Comparison of ENCODE assay signal across 14 cellular contexts in genomic region chr2:68799138-68799537, GRCh38.
DNase-seq lines count a peak whose midpoint lies in the region; ATAC-seq and TF ChIP-seq lines count a peak whose summit lies in the region.
"Had no signal": no experiment of that assay in that cellular context is flagged by ENCODE, and none has a peak within 500 bp of the region (broad histone marks: within the 10 kb centered on the region; RNA-seq: fewer than 3 reads in every experiment).

No MANE protein-coding gene starts in this region.

- peaks cover 38% of the 10 kb centered on the region for H3K79me2 ChIP-seq in mammary epithelial cell (ENCODE audit: insufficient read depth, low read length)

- H2AFZ ChIP-seq in mammary epithelial cell (ENCODE audit: low read depth, low read length): peak overlapping the region; percentile 53

- peaks cover 54% of the 10 kb centered on the region for H3K36me3 Mint-ChIP-seq in activated CD4-positive, alpha-beta memory T cell treated with anti-CD3 and anti-CD28 coated beads for 36 hours
- peaks cover 74% of the 10 kb centered on the region for H3K36me3 Mint-ChIP-seq in activated CD4-positive, alpha-beta memory T cell treated with anti-CD3 and anti-CD28 coated beads, Interleukin-2, amount 10 ng/mL, durations not matched to agents 7 days and 5 days (ENCODE audit: low read depth)
- H3K36me3 Mint-ChIP-seq in Calu3 (ENCODE audit: insufficient read depth, unreplicated experiment): no peaks in the 10 kb centered on the region

- no peaks in the 10 kb centered on the region for H3K9me3 ChIP-seq in mammary epithelial cell (replicated peaks; ENCODE audit: insufficient read depth, low read length)
- H3K9me3 ChIP-seq: esophagus muscularis mucosa, psoas muscle had no signal

- no peaks in the 10 kb centered on the region for H3K9me3 Mint-ChIP-seq in activated CD4-positive, alpha-beta memory T cell treated with anti-CD3 and anti-CD28 coated beads for 36 hours
- H3K9me3 Mint-ChIP-seq in activated CD4-positive, alpha-beta memory T cell treated with anti-CD3 and anti-CD28 coated beads, Interleukin-2, amount 10 ng/mL, durations not matched to agents 7 days and 5 days: no peaks in the 10 kb centered on the region
- H3K9me3 Mint-ChIP-seq in Calu3 (ENCODE audit: low read depth, unreplicated experiment): no peaks in the 10 kb centered on the region
- H3K9me3 Mint-ChIP-seq: activated T-helper 2 cell treated with anti-CD3 and anti-CD28 coated beads, Interferon-gamma antibody, Interleukin-2, Interleukin-4, amounts not matched to agents 10 μg/mL and 5 μg/mL and 100 μg/mL, durations not matched to agents 14 hours and 24 hours and 36 hours had no signal

- peak overlapping the region; percentile 16 for H3K27ac Mint-ChIP-seq in activated CD4-positive, alpha-beta memory T cell treated with anti-CD3 and anti-CD28 coated beads for 36 hours
- H3K27ac Mint-ChIP-seq in activated CD4-positive, alpha-beta memory T cell treated with anti-CD3 and anti-CD28 coated beads, Interleukin-2, amount 10 ng/mL, durations not matched to agents 7 days and 5 days: no peak overlapping the region
- H3K27ac Mint-ChIP-seq in Calu3 (ENCODE audit: unreplicated experiment): no peak overlapping the region
- H3K27ac Mint-ChIP-seq: activated T-helper 2 cell treated with anti-CD3 and anti-CD28 coated beads, Interferon-gamma antibody, Interleukin-2, Interleukin-4, amounts not matched to agents 10 μg/mL and 5 μg/mL and 100 μg/mL, durations not matched to agents 14 hours and 24 hours and 36 hours; stimulated activated memory B cell treated with anti-CD40 and anti-IgM and Interleukin-4, amounts not matched to agents 10 μg/mL and 1 μg/mL and 100 μg/mL, for 72 hours had no signal

- peaks cover 53% of the 10 kb centered on the region for H3K4me1 ChIP-seq in mammary epithelial cell (ENCODE audit: insufficient read depth, low read length)
- H3K4me1 ChIP-seq: psoas muscle had no signal

- no peaks in the 10 kb centered on the region for H3K27me3 ChIP-seq in mammary epithelial cell (ENCODE audit: insufficient read depth, low read length)
- H3K27me3 ChIP-seq: esophagus muscularis mucosa had no signal

- H3K4me2 ChIP-seq in mammary epithelial cell (ENCODE audit: insufficient read depth, low read depth, low read length): peak overlapping the region; percentile 77

- H3K4me3 ChIP-seq in mammary epithelial cell (replicated peaks in 1 of 3; ENCODE audit: insufficient read depth in 1 of 3, low read depth in 2 of 3, low read length in 3 of 3): peak overlapping the region in 2 of 3 experiments; percentile 69 to 70
- H3K4me3 ChIP-seq: esophagus muscularis mucosa, psoas muscle had no signal

- no peak for TF ChIP-seq CTCF in mammary epithelial cell (conservative IDR thresholded peaks at IDR 0.05 in 1 of 2, IDR thresholded peaks at IDR 0.05 in 1 of 2; ENCODE audit: extremely low read depth in 1 of 2, insufficient read depth in 1 of 2, low read depth in 1 of 2, low read length in 2 of 2)
- TF ChIP-seq CTCF in Calu3 (IDR thresholded peaks at IDR 0.05; ENCODE audit: unreplicated experiment): no peak

- BruUV-seq in mammary epithelial cell (replicated peaks; lab: Mats Ljungman, UMichigan) (no TSS peak), Calu3 (replicated peaks; lab: Mats Ljungman, UMichigan) (no TSS peak)

- CTCF ChIA-PET in activated CD4-positive, alpha-beta memory T cell treated with anti-CD3 and anti-CD28 coated beads for 36 hours (lab: Charles Lee): no interaction called here
- CTCF ChIA-PET in activated CD4-positive, alpha-beta memory T cell treated with anti-CD3 and anti-CD28 coated beads, Interleukin-2, amount 10 ng/mL, durations not matched to agents 7 days and 5 days (lab: Charles Lee): interaction anchor here (1.4 to 1.5 kb wide), 2 partner anchors 47 to 126 kb away, joined by 3 to 6 read pairs; no protein-coding TSS in a partner anchor
- CTCF ChIA-PET in mammary epithelial cell (lab: Charles Lee; ENCODE audit: low non-redundant PET) (no interaction called here), Calu3 (lab: Charles Lee) (no interaction called here)

- H3K4me3 Mint-ChIP-seq in activated CD4-positive, alpha-beta memory T cell treated with anti-CD3 and anti-CD28 coated beads for 36 hours: no peak overlapping the region
- no peak overlapping the region for H3K4me3 Mint-ChIP-seq in activated CD4-positive, alpha-beta memory T cell treated with anti-CD3 and anti-CD28 coated beads, Interleukin-2, amount 10 ng/mL, durations not matched to agents 7 days and 5 days
- no peak overlapping the region for H3K4me3 Mint-ChIP-seq in Calu3 (ENCODE audit: low read depth, unreplicated experiment)
- H3K4me3 Mint-ChIP-seq: stimulated activated memory B cell treated with anti-CD40 and anti-IgM and Interleukin-4, amounts not matched to agents 10 μg/mL and 1 μg/mL and 100 μg/mL, for 72 hours had no signal

- no peak for DNase-seq in activated CD4-positive, alpha-beta memory T cell treated with anti-CD3 and anti-CD28 coated beads for 36 hours
- DNase-seq in activated CD4-positive, alpha-beta memory T cell treated with anti-CD3 and anti-CD28 coated beads, Interleukin-2, amount 10 ng/mL, durations not matched to agents 7 days and 5 days: no peak
- DNase-seq in NCI-H2196 treated with DMSO at 0.1 percent for 48 hours (lab: John Stamatoyannopoulos, UW; ENCODE audit: unreplicated experiment): peak; percentile 23
- DNase-seq in mammary epithelial cell: peak; percentile 35
- peak; percentile 15 for DNase-seq in retina
- DNase-seq in ecto neural progenitor cell (ENCODE audit: low spot score): no peak
- no peak for DNase-seq in Calu3
- DNase-seq: psoas muscle; Right ventricle myocardium superior; stimulated activated CD4-positive, alpha-beta T cell treated with anti-CD3 and anti-CD28 coated beads, Interleukin-2, amount 100 ng/mL, for 24 hours had no signal

- H3K4me1 Mint-ChIP-seq in activated CD4-positive, alpha-beta memory T cell treated with anti-CD3 and anti-CD28 coated beads for 36 hours (ENCODE audit: low read depth): peaks cover 59% of the 10 kb centered on the region
- peaks cover 49% of the 10 kb centered on the region for H3K4me1 Mint-ChIP-seq in activated CD4-positive, alpha-beta memory T cell treated with anti-CD3 and anti-CD28 coated beads, Interleukin-2, amount 10 ng/mL, durations not matched to agents 7 days and 5 days
- H3K4me1 Mint-ChIP-seq in Calu3 (ENCODE audit: low read depth, unreplicated experiment): no peaks in the 10 kb centered on the region

- ATAC-seq in HG02759 (IDR thresholded peaks at IDR 0.05; ENCODE audit: unreplicated experiment): no peak
- ATAC-seq: psoas muscle; stimulated activated memory B cell treated with anti-CD40 and anti-IgM and Interleukin-4, amounts not matched to agents 10 μg/mL and 1 μg/mL and 100 μg/mL, for 72 hours had no signal

- dilution Hi-C loops in mammary epithelial cell (cut with HindIII; ENCODE audit: low sequenced_read_pairs): no loop called here

- 0% methylated on average over 3 of the region's 3 CpGs for WGBS in mammary epithelial cell (ENCODE audit: low coverage, missing lambda C conversion rate)

- H3K9ac ChIP-seq in mammary epithelial cell (ENCODE audit: insufficient read depth, low read length): peak overlapping the region; percentile 87

- no peaks in the 10 kb centered on the region for H4K20me1 ChIP-seq in mammary epithelial cell (ENCODE audit: insufficient read depth, low read length)

- no peaks in the 10 kb centered on the region for H3K27me3 Mint-ChIP-seq in activated CD4-positive, alpha-beta memory T cell treated with anti-CD3 and anti-CD28 coated beads for 36 hours
- H3K27me3 Mint-ChIP-seq in activated CD4-positive, alpha-beta memory T cell treated with anti-CD3 and anti-CD28 coated beads, Interleukin-2, amount 10 ng/mL, durations not matched to agents 7 days and 5 days: no peaks in the 10 kb centered on the region
- peaks cover 43% of the 10 kb centered on the region for H3K27me3 Mint-ChIP-seq in Calu3 (ENCODE audit: unreplicated experiment)
- H3K27me3 Mint-ChIP-seq: stimulated activated memory B cell treated with anti-CD40 and anti-IgM and Interleukin-4, amounts not matched to agents 10 μg/mL and 1 μg/mL and 100 μg/mL, for 72 hours had no signal

- POLR2A ChIA-PET in activated CD4-positive, alpha-beta memory T cell treated with anti-CD3 and anti-CD28 coated beads for 36 hours (lab: Charles Lee): no interaction called here
- POLR2A ChIA-PET in activated CD4-positive, alpha-beta memory T cell treated with anti-CD3 and anti-CD28 coated beads, Interleukin-2, amount 10 ng/mL, durations not matched to agents 7 days and 5 days (lab: Charles Lee): no interaction called here

- in situ Hi-C loops in mammary epithelial cell (cut with MboI; ENCODE audit: low sequenced_read_pairs in 2 of 2): no loop called here

- H3K36me3 ChIP-seq in mammary epithelial cell (ENCODE audit: insufficient read depth, low read length): no peaks in the 10 kb centered on the region

- peak overlapping the region; percentile 89 for H3K27ac ChIP-seq in mammary epithelial cell (ENCODE audit: insufficient read depth, low read depth, low read length)
- H3K27ac ChIP-seq: esophagus muscularis mucosa, psoas muscle had no signal

- intact Hi-C loops in activated CD4-positive, alpha-beta memory T cell treated with anti-CD3 and anti-CD28 coated beads for 36 hours (cut with micrococcal nuclease): no loop called here
- intact Hi-C loops in mammary epithelial cell (cut with micrococcal nuclease): loop anchor here (1.0 kb wide), 1 partner anchor 9 kb away; no protein-coding TSS in a partner anchor
- intact Hi-C loops in Calu3 (cut with micrococcal nuclease; ENCODE audit: unreplicated experiment): no loop called here

Comparison
In these comparisons a context has a peak if more than half of its experiments do, and no peak if none do; other contexts are left out.
1. DNase-seq: peak in NCI-H2196 treated with DMSO at 0.1 percent for 48 hours (single experiment), mammary epithelial cell (single experiment) and retina (single experiment); none in activated CD4-positive, alpha-beta memory T cell treated with anti-CD3 and anti-CD28 coated beads for 36 hours (single experiment), activated CD4-positive, alpha-beta memory T cell treated with anti-CD3 and anti-CD28 coated beads, Interleukin-2, amount 10 ng/mL, durations not matched to agents 7 days and 5 days (single experiment), ecto neural progenitor cell (single experiment) and Calu3 (single experiment).